ENCODE assay signal across 1 cellular context in the genomic region with DNA sequence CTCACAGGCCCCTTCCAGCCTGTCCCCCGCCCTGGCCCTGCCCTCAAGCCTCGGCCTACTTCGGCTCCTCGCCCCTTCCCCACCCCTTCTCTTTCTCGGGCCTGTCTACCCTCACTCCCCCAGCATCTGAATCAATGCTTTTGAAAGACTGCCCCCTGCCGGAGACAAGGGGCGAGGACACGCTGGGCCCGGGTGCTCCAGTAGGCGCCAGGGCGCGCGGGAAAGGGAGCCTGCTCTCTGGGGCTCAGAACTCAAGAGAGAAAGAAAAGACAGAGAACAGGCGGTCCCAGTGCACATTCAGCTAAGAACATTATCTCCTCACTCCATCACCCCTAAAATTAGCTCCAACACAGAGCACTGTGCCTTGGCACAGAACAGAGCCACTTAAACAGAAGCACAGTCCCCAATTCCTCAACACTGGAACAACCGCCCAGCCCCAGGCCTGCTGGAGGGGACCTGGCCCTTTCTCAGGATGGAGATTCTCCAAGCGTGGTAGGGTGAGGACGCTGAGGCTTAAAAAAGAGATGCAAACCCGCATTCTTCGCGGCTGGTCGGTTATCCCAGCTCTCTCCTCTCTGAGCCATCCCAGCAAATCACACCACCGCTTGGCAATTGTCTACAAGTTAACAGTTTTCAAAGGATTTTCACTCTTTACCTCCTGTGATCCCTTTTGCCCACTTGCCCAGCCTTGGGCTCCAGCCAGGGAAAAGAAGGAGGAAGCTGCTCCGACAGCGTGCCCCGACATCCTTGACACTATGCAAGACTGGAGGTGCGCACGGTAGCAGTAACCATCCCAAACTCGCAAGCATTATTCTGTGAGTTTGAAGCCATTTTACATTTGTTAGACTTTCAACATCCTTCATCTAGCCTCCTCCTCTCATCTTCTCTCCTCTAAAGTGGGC.
TF ChIP-seq lines count a peak whose summit lies in the region.

No MANE protein-coding gene starts in this region.

TF ChIP-seq in SK-N-SH, 30 proteins besides CTCF, POLR2A, EP300 and RAD21 (continued from another document):
- TF ChIP-seq, protein P1, sequence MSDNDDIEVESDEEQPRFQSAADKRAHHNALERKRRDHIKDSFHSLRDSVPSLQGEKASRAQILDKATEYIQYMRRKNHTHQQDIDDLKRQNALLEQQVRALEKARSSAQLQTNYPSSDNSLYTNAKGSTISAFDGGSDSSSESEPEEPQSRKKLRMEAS (IDR thresholded peaks at IDR 0.05; ENCODE audit: low read depth), result peak; percentile 67; the same call in 1 of the 2 replicates
- peak; percentile 75; the same call in 1 of the 2 replicates for TF ChIP-seq SIN3A (IDR thresholded peaks at IDR 0.05; ENCODE audit: borderline replicate concordance, low read depth, low read length)
- TF ChIP-seq NRF1 (IDR thresholded peaks at IDR 0.05; ENCODE audit: low read depth, low read length), result no peak
- peak; percentile 84 for TF ChIP-seq SMC3 (IDR thresholded peaks at IDR 0.05; ENCODE audit: low read depth, low read length)
- peak; percentile 69; the same call in 1 of the 2 replicates for TF ChIP-seq MXI1 (IDR thresholded peaks at IDR 0.05; ENCODE audit: low read depth, low read length)
- 0 out of 2 replicates have a peak, but pooled peaks have one; percentile 22 for TF ChIP-seq RCOR1 (IDR thresholded peaks at IDR 0.05; ENCODE audit: low read length)
- TF ChIP-seq CHD2 (IDR thresholded peaks at IDR 0.05; ENCODE audit: low read length, partially characterized antibody), result peak; percentile 43
